In the genomic region with DNA sequence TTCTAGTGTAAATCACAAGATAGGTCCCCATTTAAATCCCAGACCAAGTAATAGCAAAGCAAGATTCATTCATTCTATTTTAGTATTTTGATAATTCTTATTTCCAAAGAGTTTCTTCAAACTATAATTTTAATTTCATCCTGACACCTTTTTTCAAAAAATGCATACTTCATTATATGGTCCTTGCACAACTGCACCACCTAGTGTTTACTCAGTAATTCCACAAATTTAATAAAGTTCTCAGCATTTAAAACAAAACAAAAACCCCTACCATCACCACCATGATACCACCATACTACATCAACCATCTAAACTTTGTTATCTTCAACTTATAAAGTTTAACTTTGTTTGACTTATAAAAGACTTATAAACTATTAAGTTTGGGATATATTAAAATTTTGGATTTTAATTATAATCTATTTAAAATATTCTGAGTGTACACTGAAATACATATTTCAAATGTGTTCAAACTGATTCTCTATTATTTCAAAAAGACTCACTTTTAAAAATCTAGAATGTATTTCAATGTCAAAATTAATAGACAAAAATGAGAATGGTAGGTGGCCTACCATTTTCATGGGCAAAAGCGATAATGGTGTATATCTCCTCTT, we compare ENCODE assay signal across 10 cellular contexts. TPM values are rescaled to one million over a fixed set of nuclear protein-coding genes. Genes with fewer than 3 reads are reported as not detected.
DNase-seq lines count a peak whose midpoint lies in the region; ATAC-seq and TF ChIP-seq lines count a peak whose summit lies in the region.
"Had no signal": no experiment of that assay in that cellular context is flagged by ENCODE, and none has a peak within 500 bp of the region (broad histone marks: within the 10 kb centered on the region; RNA-seq: fewer than 3 reads in every experiment).

No MANE protein-coding gene starts in this region.

- no peaks in the 10 kb centered on the region for H3F3A ChIP-seq in DOHH2 (ENCODE audit: control insufficient read depth, insufficient read depth)

- no peak for TF ChIP-seq POLR2A in sigmoid colon (IDR thresholded peaks at IDR 0.05)

- H3K36me3 ChIP-seq in DOHH2 (ENCODE audit: control insufficient read depth, low read length) (no peaks in the 10 kb centered on the region), sigmoid colon (no peaks in the 10 kb centered on the region)

- DNase-seq in Kasumi-1 (lab: John Stamatoyannopoulos, UW) (peak; percentile 40 to 55), astrocyte of the hippocampus (ENCODE audit: low read depth, low spot score) (peak; percentile 28), myocyte (ENCODE audit: low read depth) (peak; percentile 14), sigmoid colon (no peak), NCI-H524 treated with DMSO at 0.1 percent for 48 hours (lab: John Stamatoyannopoulos, UW) (no peak)
- no peak for DNase-seq in activated CD8-positive, alpha-beta memory T cell treated with anti-CD3 and anti-CD28 coated beads, Interleukin-2, amount 50 U/mL, for 48 hours
- DNase-seq: activated T-cell treated with anti-CD3 and anti-CD28 coated beads, Interleukin-2, amount 50 U/mL, for 72 hours; nucleus accumbens had no signal

- intact Hi-C loops in sigmoid colon (cut with DNase I) = no loop called here

- H3K4me1 ChIP-seq in DOHH2 (ENCODE audit: control insufficient read depth, low read length) (no peaks in the 10 kb centered on the region), sigmoid colon (no peaks in the 10 kb centered on the region)

- H3K27ac ChIP-seq in DOHH2 (ENCODE audit: low read depth, low read length) (no peak overlapping the region), sigmoid colon (no peak overlapping the region)

- H3K9me3 ChIP-seq in DOHH2 (ENCODE audit: control insufficient read depth, insufficient read depth, low read length) (no peaks in the 10 kb centered on the region), sigmoid colon (no peaks in the 10 kb centered on the region)

- WGBS in sigmoid colon, 2 donors = 100% methylated on average over 1 of the region's 1 CpG

- no peak for ATAC-seq in GM21528 (IDR thresholded peaks at IDR 0.05; ENCODE audit: low FRiP score, unreplicated experiment)
- ATAC-seq: activated T-cell treated with anti-CD3 and anti-CD28 coated beads, Interleukin-2, amount 50 U/mL, for 72 hours had no signal

- H3K4me3 ChIP-seq in DOHH2 (ENCODE audit: low read length) = no peak overlapping the region
- no peak overlapping the region for H3K4me3 ChIP-seq in sigmoid colon

- no peaks in the 10 kb centered on the region for H3K9me2 ChIP-seq in DOHH2 (replicated peaks; ENCODE audit: control insufficient read depth, low read length)

- H3K27me3 ChIP-seq in DOHH2 (ENCODE audit: control insufficient read depth, low read length) = no peaks in the 10 kb centered on the region
- no peaks in the 10 kb centered on the region for H3K27me3 ChIP-seq in sigmoid colon

- TF ChIP-seq EP300 in sigmoid colon (IDR thresholded peaks at IDR 0.05) = no peak

- H3K79me2 ChIP-seq in DOHH2 (ENCODE audit: control insufficient read depth, low read length) = no peaks in the 10 kb centered on the region

- TF ChIP-seq CTCF in DOHH2 (IDR thresholded peaks at IDR 0.05; ENCODE audit: low read depth, low read length, poor library complexity, severe bottlenecking) (peak; percentile 57), sigmoid colon (IDR thresholded peaks at IDR 0.05) (peak in 1 of 4 experiments; percentile 30)

- no peak overlapping the region for H3K4me2 ChIP-seq in DOHH2 (ENCODE audit: low read length)

- H4K20me1 ChIP-seq in DOHH2 (ENCODE audit: control insufficient read depth, insufficient read depth, low read depth, low read length) = no peaks in the 10 kb centered on the region

RNA-seq across cellular contexts. Expression of a gene that starts 44.2 kb away (rescaled TPM):
- total RNA-seq in myocyte = 5.5 and 8.1 TPM in 2 replicates
- 4.6 TPM for polyA plus RNA-seq in myocyte (2012)
- total RNA-seq in sigmoid colon = 10 to 100 TPM; 14.0 to 35.5 (median 19.9) TPM
- 1 to 10 TPM in 1 of 3 donors, under 1 TPM in 2; 0.60 to 1.9 (median 0.69) TPM for polyA plus RNA-seq in sigmoid colon

RNA-seq across cellular contexts. Expression of a gene that starts 44.6 kb away (rescaled TPM):
- total RNA-seq in myocyte (154 and 256 TPM in 2 replicates), sigmoid colon (100 to 1,000 TPM; 198 to 224 (median 214) TPM)
- 112 TPM for polyA plus RNA-seq in myocyte (2012)
- polyA plus RNA-seq in sigmoid colon = 100 to 1,000 TPM; 208 to 382 (median 246) TPM

Comparison
In these comparisons a context has a peak if more than half of its experiments do, and no peak if none do; other contexts are left out.
1. DNase-seq: peak in Kasumi-1 (2 of 2), astrocyte of the hippocampus (single experiment) and myocyte (single experiment); none in sigmoid colon (single experiment), NCI-H524 treated with DMSO at 0.1 percent for 48 hours (single experiment) and activated CD8-positive, alpha-beta memory T cell treated with anti-CD3 and anti-CD28 coated beads, Interleukin-2, amount 50 U/mL, for 48 hours (single experiment).